2 cellular contexts compared by ENCODE assay signal in the genomic region with DNA sequence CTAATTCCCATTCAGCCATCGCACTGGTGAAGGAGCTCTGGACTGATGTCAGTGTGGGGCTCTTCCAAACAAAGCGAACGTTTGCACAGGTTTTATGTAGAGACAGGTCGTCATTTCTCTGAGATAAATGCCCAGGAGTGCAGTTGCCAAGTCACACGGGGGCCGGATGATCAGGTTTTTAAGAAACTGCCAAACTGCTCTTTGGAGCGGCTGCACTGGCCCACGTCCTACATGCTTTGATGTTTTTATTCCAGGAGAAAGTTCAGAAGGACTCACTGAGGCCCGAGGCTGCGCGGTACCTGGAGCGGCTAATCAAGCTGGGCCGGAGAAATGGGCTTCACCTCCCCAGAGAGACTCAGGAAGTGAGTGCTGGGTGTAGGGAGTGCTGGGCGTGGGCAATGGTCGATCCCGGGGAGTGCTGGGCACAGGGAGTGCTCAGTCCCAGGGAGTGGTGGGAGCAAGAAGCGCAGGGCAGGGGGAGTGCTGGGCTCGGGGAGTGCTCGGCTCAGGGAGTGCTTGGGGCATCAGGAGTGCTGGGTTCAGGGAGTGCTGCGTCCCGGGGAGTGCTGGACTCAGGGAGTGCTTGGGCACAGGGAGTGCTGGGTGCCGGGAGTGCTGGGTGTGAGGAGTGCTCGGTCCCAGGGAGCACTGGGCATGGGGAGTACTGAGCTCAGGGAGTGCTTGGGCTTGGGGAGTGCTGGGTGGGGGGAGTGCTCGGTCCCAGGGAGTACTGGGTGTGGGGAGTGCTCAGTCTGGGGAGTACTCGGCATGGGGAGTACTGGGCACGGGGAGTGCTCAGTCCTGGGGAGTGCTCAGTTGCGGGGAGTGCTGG.
TF ChIP-seq lines count a peak whose summit lies in the region.

No MANE protein-coding gene starts in this region.

TF ChIP-seq in GM23338, 12 proteins besides CTCF, POLR2A, EP300 and RAD21:
- no peak for TF ChIP-seq NANOG (IDR thresholded peaks at IDR 0.05; ENCODE audit: borderline replicate concordance)

TF ChIP-seq in GM12878, 131 proteins besides CTCF, POLR2A, EP300 and RAD21:
- no peak for TF ChIP-seq CEBPZ (IDR thresholded peaks at IDR 0.05; ENCODE audit: low read depth, low read length)
- no peak for TF ChIP-seq SMAD5 (IDR thresholded peaks at IDR 0.05; ENCODE audit: low read depth)
